In genomic region chr20:57450419-57450818, GRCh38 we compare ENCODE assay signal across 8 cellular contexts. TPM values are rescaled to one million over a fixed set of nuclear protein-coding genes. Genes with fewer than 3 reads are reported as not detected.
DNase-seq lines count a peak whose midpoint lies in the region; ATAC-seq lines count a peak whose summit lies in the region.

No MANE protein-coding gene starts in this region.

- no peak overlapping the region for H3K4me2 ChIP-seq in neuronal stem cell (ENCODE audit: insufficient read depth, low read length, poor library complexity, severe bottlenecking)

- peak overlapping the region; percentile 30 for H2BK5ac ChIP-seq in neuronal stem cell (ENCODE audit: low read length)

- H2BK12ac ChIP-seq in neuronal stem cell (ENCODE audit: low read length), result no peak overlapping the region

- no peak overlapping the region for H3K23ac ChIP-seq in neuronal stem cell (ENCODE audit: low read depth, low read length, poor library complexity)

- H3K36me3 ChIP-seq in adipocyte (ENCODE audit: control insufficient read depth, insufficient read depth, low read length, severe bottlenecking) (no peaks in the 10 kb centered on the region), neuronal stem cell (replicated peaks in 1 of 2; ENCODE audit: control insufficient read depth in 2 of 2, insufficient read depth in 2 of 2, low read length in 2 of 2) (no peaks in the 10 kb centered on the region)

- WGBS in neuronal stem cell (ENCODE audit: extremely low coverage in 2 of 2, insufficient read length in 2 of 2, insufficient replicate concordance in 1 of 2), 2 donors, result no CpG with 5 or more reads among the region's 12 CpGs

- H3K27me3 ChIP-seq in adipocyte (replicated peaks; ENCODE audit: control insufficient read depth, insufficient read depth, low read length) (peaks cover 44% of the 10 kb centered on the region), neuronal stem cell (ENCODE audit: control insufficient read depth in 3 of 3, insufficient read depth in 3 of 3, low read depth in 1 of 3, low read length in 3 of 3) (peaks cover 0 to 32% (median 0%) of the 10 kb centered on the region in 3 experiments)

- H2AFZ ChIP-seq in neuronal stem cell (ENCODE audit: low read length), result peak overlapping the region; percentile 71

- no peak overlapping the region for H3K4me3 ChIP-seq in adipocyte (ENCODE audit: low read length)
- H3K4me3 ChIP-seq in neuronal stem cell (ENCODE audit: low read length in 2 of 2), result no peak overlapping the region

- peak; percentile 58 for DNase-seq in Daoy (ENCODE audit: low read depth)
- DNase-seq in adipocyte (ENCODE audit: low read depth), result peak; percentile 12
- DNase-seq in neuronal stem cell (ENCODE audit: low spot score), result no peak
- no peak for DNase-seq in cerebellar nuclear complex (lab: John Stamatoyannopoulos, UW)
- DNase-seq in DMS153 (lab: John Stamatoyannopoulos, UW), result no peak
- DNase-seq in stimulated activated CD4-positive, alpha-beta T cell treated with anti-CD3 and anti-CD28 coated beads, Interleukin-4, amount 100 ng/mL, for 1 hour, result no peak

- H4K8ac ChIP-seq in neuronal stem cell (ENCODE audit: low read depth, low read length), result no peak overlapping the region

- H3K18ac ChIP-seq in neuronal stem cell (ENCODE audit: low read length), result peak overlapping the region; percentile 58

- no peak overlapping the region for H2BK15ac ChIP-seq in neuronal stem cell (ENCODE audit: low read length)

- H3K14ac ChIP-seq in neuronal stem cell (ENCODE audit: low read length), result no peak overlapping the region

- H3K27ac ChIP-seq in neuronal stem cell (replicated peaks; ENCODE audit: low read length), result no peak overlapping the region

- peak; percentile 78 for ATAC-seq in GM21381 (IDR thresholded peaks at IDR 0.05; ENCODE audit: unreplicated experiment)
- ATAC-seq in HG03558 (IDR thresholded peaks at IDR 0.05; ENCODE audit: extremely low read depth, unreplicated experiment), result peak; percentile 60

- no peak overlapping the region for H3K4ac ChIP-seq in neuronal stem cell (ENCODE audit: low read length)

- H4K91ac ChIP-seq in neuronal stem cell (ENCODE audit: low read depth, low read length, poor library complexity), result no peak overlapping the region

- H3K4me1 ChIP-seq in adipocyte (ENCODE audit: control insufficient read depth, insufficient read depth, low read length) (peaks cover 20% of the 10 kb centered on the region), neuronal stem cell (ENCODE audit: control insufficient read depth in 2 of 2, insufficient read depth in 1 of 2, low read depth in 1 of 2, low read length in 2 of 2) (peaks cover 5 to 6% of the 10 kb centered on the region in 2 donors)

- peak overlapping the region; percentile 30 for H2AK5ac ChIP-seq in neuronal stem cell (ENCODE audit: low read depth, low read length)

- H3K9ac ChIP-seq in adipocyte (ENCODE audit: low read length) (no peak overlapping the region), neuronal stem cell (ENCODE audit: low read depth, low read length, poor library complexity) (no peak overlapping the region)

- no peak overlapping the region for H2BK120ac ChIP-seq in neuronal stem cell (ENCODE audit: low read depth, low read length)

- H3K9me3 ChIP-seq in adipocyte (ENCODE audit: control insufficient read depth, low read length) (peaks cover 9% of the 10 kb centered on the region), neuronal stem cell (replicated peaks in 1 of 2; ENCODE audit: control insufficient read depth in 2 of 2, insufficient read depth in 1 of 2, low read depth in 1 of 2, low read length in 2 of 2) (peaks cover 4 to 10% of the 10 kb centered on the region in 2 donors)

- H3K79me1 ChIP-seq in neuronal stem cell (ENCODE audit: low read depth, low read length), result no peaks in the 10 kb centered on the region

RNA-seq across cellular contexts. Expression of gene RBM38, which starts 59.2 kb away (rescaled TPM):
- total RNA-seq in Daoy (2014; rRNA removed; shearing (Covaris generic)), result 14.6 and 15.7 TPM in 2 replicates
- polyA plus RNA-seq in neuronal stem cell (2013, experiment 1 of 2), result 38.4 TPM
- polyA plus RNA-seq in neuronal stem cell (2013, experiment 2 of 2), result 40.3 TPM

Comparison
In these comparisons a context has a peak if more than half of its experiments do, and no peak if none do; other contexts are left out.
1. DNase-seq: peak in Daoy (single experiment) and adipocyte (single experiment); none in neuronal stem cell (single experiment), cerebellar nuclear complex (0 of 2), DMS153 (single experiment) and stimulated activated CD4-positive, alpha-beta T cell treated with anti-CD3 and anti-CD28 coated beads, Interleukin-4, amount 100 ng/mL, for 1 hour (single experiment).